In the genomic region with DNA sequence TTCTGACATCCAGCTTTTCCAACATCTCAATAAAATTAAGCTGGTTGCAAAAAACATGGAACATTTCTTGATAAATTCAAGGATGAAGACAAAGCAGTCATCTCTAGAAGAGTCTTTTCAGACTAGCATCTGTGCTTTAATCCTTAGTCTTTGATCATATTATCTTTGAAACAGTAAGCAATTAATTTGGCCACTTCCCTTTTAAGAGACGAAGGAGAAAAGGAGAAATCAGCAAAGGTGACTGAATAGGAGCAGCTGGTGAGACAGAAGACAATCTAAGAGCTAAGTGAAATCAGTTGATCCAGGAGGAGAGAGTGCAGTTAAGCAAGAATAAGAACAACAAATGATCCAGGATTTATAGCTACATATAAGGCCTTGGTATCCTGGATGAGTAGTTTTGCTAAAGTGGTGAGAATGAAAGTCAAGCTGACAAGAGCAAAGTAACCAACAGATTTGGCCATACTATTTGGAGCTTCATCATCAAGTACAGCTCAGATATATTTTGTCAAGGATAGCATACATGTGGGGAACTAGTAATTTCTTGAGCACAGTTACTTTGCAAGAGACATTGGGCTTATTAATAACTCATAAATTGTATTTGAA, we compare ENCODE assay signal across 1 cellular context.
TF ChIP-seq lines count a peak whose summit lies in the region.

No MANE protein-coding gene starts in this region.

TF ChIP-seq in IMR-90, 13 proteins besides CTCF, POLR2A, EP300 and RAD21 (continued from another document):
- TF ChIP-seq MAZ (IDR thresholded peaks at IDR 0.05; ENCODE audit: borderline replicate concordance, low read depth, low read length) = no peak
TF ChIP-seq in IMR-90: peak in this region for 0.
